2 cellular contexts compared by ENCODE assay signal in genomic region chr16:20382202-20382948, GRCh38.
A peak's percentile ranks its signal among the peaks of the same experiment; 100 is the strongest.
TF ChIP-seq lines count a peak whose summit lies in the region.

No MANE protein-coding gene starts in this region.

TF ChIP-seq in HCT116, 20 proteins besides CTCF, POLR2A, EP300 and RAD21:
- TF ChIP-seq MAX (IDR thresholded peaks at IDR 0.05) (0 out of 2 replicates have a peak, but pooled peaks have one; percentile 40), ELF1 (IDR thresholded peaks at IDR 0.05; ENCODE audit: borderline replicate concordance, low read depth) (no peak)

TF ChIP-seq in GM12878, 131 proteins besides CTCF, POLR2A, EP300 and RAD21:
- peak; percentile 58 for TF ChIP-seq ZBTB40 (IDR thresholded peaks at IDR 0.05; ENCODE audit: borderline replicate concordance)
- TF ChIP-seq, protein P1, sequence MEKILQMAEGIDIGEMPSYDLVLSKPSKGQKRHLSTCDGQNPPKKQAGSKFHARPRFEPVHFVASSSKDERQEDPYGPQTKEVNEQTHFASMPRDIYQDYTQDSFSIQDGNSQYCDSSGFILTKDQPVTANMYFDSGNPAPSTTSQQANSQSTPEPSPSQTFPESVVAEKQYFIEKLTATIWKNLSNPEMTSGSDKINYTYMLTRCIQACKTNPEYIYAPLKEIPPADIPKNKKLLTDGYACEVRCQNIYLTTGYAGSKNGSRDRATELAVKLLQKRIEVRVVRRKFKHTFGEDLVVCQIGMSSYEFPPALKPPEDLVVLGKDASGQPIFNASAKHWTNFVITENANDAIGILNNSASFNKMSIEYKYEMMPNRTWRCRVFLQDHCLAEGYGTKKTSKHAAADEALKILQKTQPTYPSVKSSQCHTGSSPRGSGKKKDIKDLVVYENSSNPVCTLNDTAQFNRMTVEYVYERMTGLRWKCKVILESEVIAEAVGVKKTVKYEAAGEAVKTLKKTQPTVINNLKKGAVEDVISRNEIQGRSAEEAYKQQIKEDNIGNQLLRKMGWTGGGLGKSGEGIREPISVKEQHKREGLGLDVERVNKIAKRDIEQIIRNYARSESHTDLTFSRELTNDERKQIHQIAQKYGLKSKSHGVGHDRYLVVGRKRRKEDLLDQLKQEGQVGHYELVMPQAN (conservative IDR thresholded peaks at IDR 0.05), result no peak
